1 cellular context compared by ENCODE assay signal in genomic region chr15:63610209-63610841, GRCh38.
A peak's percentile ranks its signal among the peaks of the same experiment; 100 is the strongest.
TF ChIP-seq lines count a peak whose summit lies in the region.

No MANE protein-coding gene starts in this region.

TF ChIP-seq in H1, 55 proteins besides CTCF, POLR2A, EP300 and RAD21 (continued from another document):
- no peak for TF ChIP-seq CTBP2 (IDR thresholded peaks at IDR 0.05; ENCODE audit: borderline replicate concordance, insufficient read depth, insufficient read length, low read length)
- TF ChIP-seq BACH1 (IDR thresholded peaks at IDR 0.05; ENCODE audit: low read length): peak; percentile 80
